18 cellular contexts compared by ENCODE assay signal in genomic region chr6:122780114-122780513, GRCh38. TPM values are rescaled to one million over a fixed set of nuclear protein-coding genes. Genes with fewer than 3 reads are reported as not detected.
DNase-seq lines count a peak whose midpoint lies in the region; ATAC-seq and TF ChIP-seq lines count a peak whose summit lies in the region.
"Had no signal": no experiment of that assay in that cellular context is flagged by ENCODE, and none has a peak within 500 bp of the region (broad histone marks: within the 10 kb centered on the region; RNA-seq: fewer than 3 reads in every experiment).

No MANE protein-coding gene starts in this region.

- intact Hi-C loops in psoas muscle (cut with DNase I): no loop called here

- H3K27ac ChIP-seq in layer of hippocampus (ENCODE audit: low read depth, low read length) (peak overlapping the region; percentile 43), psoas muscle (no peak overlapping the region)
- H3K27ac ChIP-seq: 22Rv1 had no signal

- no peaks in the 10 kb centered on the region for H3K9me3 ChIP-seq in psoas muscle
- H3K9me3 ChIP-seq: SK-N-SH had no signal

- H3K36me3 ChIP-seq in psoas muscle (ENCODE audit: insufficient read depth in 1 of 2, low read depth in 1 of 2): no peaks in the 10 kb centered on the region

- TF ChIP-seq CTCF in psoas muscle (IDR thresholded peaks at IDR 0.05): no peak

- peak overlapping the region; percentile 35 for H3K4me3 ChIP-seq in psoas muscle

- peaks cover 9% of the 10 kb centered on the region for H3K4me1 ChIP-seq in psoas muscle

- ATAC-seq in psoas muscle (peak in 3 of 4 donors; percentile 46 to 87 (median 60)), GM21737 (IDR thresholded peaks at IDR 0.05; ENCODE audit: unreplicated experiment) (no peak), HG03460 (IDR thresholded peaks at IDR 0.05; ENCODE audit: unreplicated experiment) (no peak)
- ATAC-seq: HCT116 had no signal

- WGBS in psoas muscle, 3 donors: 16 to 40% (median 22%) methylated on average over 5 of the region's 5 CpGs

- DNase-seq in NCI-H1417 (lab: John Stamatoyannopoulos, UW): peak in 2 of 3 experiments; percentile 21 to 41
- DNase-seq in NCI-H1417 treated with DMSO at 0.1 percent for 48 hours (lab: John Stamatoyannopoulos, UW): no peak
- DNase-seq in astrocyte of the hippocampus (ENCODE audit: low read depth, low spot score): peak; percentile 26
- DNase-seq in psoas muscle: no peak
- no peak for DNase-seq in GF-D8 (lab: John Stamatoyannopoulos, UW)
- DNase-seq: DND-41, KG1, NCI-H1436 treated with DMSO at 0.1 percent for 48 hours, NCI-H2081 treated with DMSO at 0.1 percent for 48 hours, NCI-H510A, NCI-H82, SHP77 treated with DMSO at 0.1 percent for 48 hours, SK-N-SH had no signal

- H3K27me3 ChIP-seq in layer of hippocampus (ENCODE audit: control insufficient read depth, insufficient read depth, low read length) (no peaks in the 10 kb centered on the region), psoas muscle (ENCODE audit: insufficient read depth in 3 of 3, low read length in 2 of 3) (no peaks in the 10 kb centered on the region)

RNA-seq across cellular contexts. Expression of gene FABP7, which starts 0.6 kb away (rescaled TPM):
- total RNA-seq in psoas muscle: 10 to 100 TPM in 2 of 4 donors, 1 to 10 TPM in 2; 3.7 to 63.6 (median 27.1) TPM
- polyA plus RNA-seq in psoas muscle: 10 to 100 TPM in 2 of 3 donors, 1 to 10 TPM in 1; 7.1 to 42.1 (median 31.3) TPM
- polyA plus RNA-seq: SK-N-SH had no signal

RNA-seq across cellular contexts. Expression of gene SMPDL3A, which starts 8.9 kb away (rescaled TPM):
- 10 to 100 TPM; 15.1 to 38.4 (median 22.5) TPM for total RNA-seq in psoas muscle
- 10 to 100 TPM in 2 of 3 donors, 1 to 10 TPM in 1; 6.3 to 36.1 (median 35.2) TPM for polyA plus RNA-seq in psoas muscle

Comparison
In these comparisons a context has a peak if more than half of its experiments do, and no peak if none do; other contexts are left out.
1. DNase-seq: peak in NCI-H1417 (2 of 3) and astrocyte of the hippocampus (single experiment); none in NCI-H1417 treated with DMSO at 0.1 percent for 48 hours (single experiment), psoas muscle (0 of 2) and GF-D8 (single experiment).
2. ATAC-seq: peak in psoas muscle (3 of 4); none in GM21737 (single experiment) and HG03460 (single experiment).